24 cellular contexts compared by ENCODE assay signal in the genomic region with DNA sequence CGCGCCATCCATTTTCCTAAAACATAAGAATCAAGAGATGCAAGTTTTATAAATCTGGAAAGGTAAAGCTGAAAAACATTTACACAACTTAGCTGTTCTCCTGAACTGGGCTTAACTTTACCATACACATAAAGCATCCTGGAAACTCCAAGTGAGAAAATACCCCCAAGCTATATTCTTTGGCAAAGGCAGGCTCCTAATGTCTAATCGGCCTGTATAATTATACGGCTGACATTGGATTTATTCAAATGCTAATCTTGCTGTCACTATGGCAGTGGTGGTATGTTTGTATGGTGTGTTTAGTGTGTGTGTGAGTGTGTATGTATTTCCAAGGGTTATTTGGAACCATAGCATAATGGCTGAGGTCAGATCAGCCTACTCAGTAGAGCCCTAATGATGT.
"Had no signal": no experiment of that assay in that cellular context is flagged by ENCODE, and none has a peak within 500 bp of the region (broad histone marks: within the 10 kb centered on the region; RNA-seq: fewer than 3 reads in every experiment).

No MANE protein-coding gene starts in this region.

- H3K4me1 Mint-ChIP-seq: activated B cell treated with CpG ODN at 0.5 μM for 24 hours; activated CD4-positive, alpha-beta T cell treated with anti-CD3 and anti-CD28 coated beads for 36 hours; activated naive CD8-positive, alpha-beta T cell treated with anti-CD3 and anti-CD28 coated beads, Interleukin-2, amount 10 ng/mL, durations not matched to agents 7 days and 5 days had no signal

- H3K36me3 Mint-ChIP-seq: activated naive CD8-positive, alpha-beta T cell treated with anti-CD3 and anti-CD28 coated beads, Interleukin-2, amount 10 ng/mL, durations not matched to agents 7 days and 5 days; natural killer cell; stimulated activated naive B cell treated with anti-CD40 and anti-IgM and Interleukin-4, amounts not matched to agents 10 μg/mL and 1 μg/mL and 100 μg/mL, for 72 hours; type B pancreatic cell had no signal

- H3K27me3 Mint-ChIP-seq: activated B cell treated with CpG ODN at 0.5 μM for 24 hours; activated naive CD8-positive, alpha-beta T cell treated with anti-CD3 and anti-CD28 coated beads, Interleukin-2, amount 10 ng/mL, durations not matched to agents 7 days and 5 days; stimulated activated naive B cell treated with anti-CD40 and anti-IgM and Interleukin-4, amounts not matched to agents 10 μg/mL and 1 μg/mL and 100 μg/mL, for 72 hours had no signal

- ATAC-seq: activated CD4-positive, alpha-beta T cell treated with anti-CD3 and anti-CD28 coated beads for 36 hours; activated T-cell treated with anti-CD3 and anti-CD28 coated beads, Interleukin-2, amount 50 U/mL, for 4 hours; effector memory CD8-positive, alpha-beta T cell; esophagus mucosa; left ventricle myocardium superior; natural killer cell; stimulated activated naive B cell treated with anti-CD40 and anti-IgM and Interleukin-4, amounts not matched to agents 10 μg/mL and 1 μg/mL and 100 μg/mL, for 72 hours had no signal

- H3K27me3 ChIP-seq: colonic mucosa, dorsolateral prefrontal cortex, hepatocyte, vagina had no signal

- H3K36me3 ChIP-seq: colonic mucosa, thoracic aorta, vagina had no signal

- H3K4me3 ChIP-seq: colonic mucosa, dorsolateral prefrontal cortex, hepatocyte, thoracic aorta, vagina had no signal

- DNase-seq: activated B cell treated with CpG ODN at 0.5 μM for 24 hours; activated CD4-positive, alpha-beta T cell treated with anti-CD3 and anti-CD28 coated beads for 36 hours; activated CD4-positive, alpha-beta T cell treated with anti-CD3 and anti-CD28 coated beads, Interleukin-2, amount 50 U/mL, for 4 hours; activated CD8-positive, alpha-beta memory T cell treated with anti-CD3 and anti-CD28 coated beads, Interleukin-2, amount 50 U/mL, for 48 hours; activated naive CD4-positive, alpha-beta T cell treated with anti-CD3 and anti-CD28 coated beads for 36 hours; activated naive CD8-positive, alpha-beta T cell treated with anti-CD3 and anti-CD28 coated beads, Interleukin-2, amount 10 ng/mL, durations not matched to agents 7 days and 5 days; activated T-cell treated with anti-CD3 and anti-CD28 coated beads, Interleukin-2, amount 50 U/mL, for 4 hours; amniotic stem cell; colonic mucosa; dorsolateral prefrontal cortex; effector memory CD8-positive, alpha-beta T cell; foreskin melanocyte; left ventricle myocardium superior; mammary epithelial cell; midbrain; natural killer cell; stimulated activated CD4-positive, alpha-beta T cell treated with anti-CD3 and anti-CD28 coated beads, Interleukin-2, amount 100 ng/mL, for 48 hours; stimulated activated CD8-positive, alpha-beta memory T cell treated with anti-CD3 and anti-CD28 coated beads, Interleukin-4, amount 100 ng/mL, for 48 hours; stimulated activated naive B cell treated with anti-CD40 and anti-IgM and Interleukin-4, amounts not matched to agents 10 μg/mL and 1 μg/mL and 100 μg/mL, for 72 hours had no signal

- H3K27ac Mint-ChIP-seq: activated B cell treated with CpG ODN at 0.5 μM for 24 hours; activated CD4-positive, alpha-beta T cell treated with anti-CD3 and anti-CD28 coated beads for 36 hours; activated naive CD4-positive, alpha-beta T cell treated with anti-CD3 and anti-CD28 coated beads for 36 hours; activated naive CD8-positive, alpha-beta T cell treated with anti-CD3 and anti-CD28 coated beads, Interleukin-2, amount 10 ng/mL, durations not matched to agents 7 days and 5 days; effector memory CD8-positive, alpha-beta T cell; natural killer cell; stimulated activated naive B cell treated with anti-CD40 and anti-IgM and Interleukin-4, amounts not matched to agents 10 μg/mL and 1 μg/mL and 100 μg/mL, for 72 hours; type B pancreatic cell had no signal

- H3K9me3 Mint-ChIP-seq: activated B cell treated with CpG ODN at 0.5 μM for 24 hours; activated naive CD4-positive, alpha-beta T cell treated with anti-CD3 and anti-CD28 coated beads for 36 hours; activated naive CD8-positive, alpha-beta T cell treated with anti-CD3 and anti-CD28 coated beads, Interleukin-2, amount 10 ng/mL, durations not matched to agents 7 days and 5 days; effector memory CD8-positive, alpha-beta T cell; natural killer cell; stimulated activated naive B cell treated with anti-CD40 and anti-IgM and Interleukin-4, amounts not matched to agents 10 μg/mL and 1 μg/mL and 100 μg/mL, for 72 hours had no signal

- H3K4me1 ChIP-seq: colonic mucosa, vagina had no signal

- H3K4me3 Mint-ChIP-seq: activated B cell treated with CpG ODN at 0.5 μM for 24 hours; activated CD4-positive, alpha-beta T cell treated with anti-CD3 and anti-CD28 coated beads for 36 hours; activated naive CD4-positive, alpha-beta T cell treated with anti-CD3 and anti-CD28 coated beads for 36 hours; activated naive CD8-positive, alpha-beta T cell treated with anti-CD3 and anti-CD28 coated beads, Interleukin-2, amount 10 ng/mL, durations not matched to agents 7 days and 5 days; activated T-cell treated with anti-CD3 and anti-CD28 coated beads, Interleukin-2, amount 50 U/mL, for 4 hours; effector memory CD8-positive, alpha-beta T cell; natural killer cell; stimulated activated naive B cell treated with anti-CD40 and anti-IgM and Interleukin-4, amounts not matched to agents 10 μg/mL and 1 μg/mL and 100 μg/mL, for 72 hours; type B pancreatic cell had no signal

- H3K9me3 ChIP-seq: colonic mucosa, thoracic aorta, vagina had no signal
